In genomic region chr6:13015379-13015681, GRCh38 we compare ENCODE assay signal across 2 cellular contexts.
TF ChIP-seq lines count a peak whose summit lies in the region.

No MANE protein-coding gene starts in this region.

TF ChIP-seq in SK-N-SH, 30 proteins besides CTCF, POLR2A, EP300 and RAD21 (continued from another document):
- TF ChIP-seq REST (IDR thresholded peaks at IDR 0.05; ENCODE audit: low read depth, low read length), result no peak

TF ChIP-seq in SK-N-SH treated with all-trans-retinoic acid at 6 μM for 48 hours, 23 proteins besides CTCF, POLR2A, EP300 and RAD21 (continued from another document):
- TF ChIP-seq ZFP3 (CRISPR knock-in tag; IDR thresholded peaks at IDR 0.05) (no peak), TCF4 (CRISPR knock-in tag; IDR thresholded peaks at IDR 0.05; ENCODE audit: borderline replicate concordance) (no peak), ZNF565 (CRISPR knock-in tag; conservative IDR thresholded peaks at IDR 0.05; ENCODE audit: low read depth) (no peak), ARNTL (CRISPR knock-in tag; IDR thresholded peaks at IDR 0.05; ENCODE audit: borderline replicate concordance, low read depth) (no peak)
- TF ChIP-seq, protein P1, sequence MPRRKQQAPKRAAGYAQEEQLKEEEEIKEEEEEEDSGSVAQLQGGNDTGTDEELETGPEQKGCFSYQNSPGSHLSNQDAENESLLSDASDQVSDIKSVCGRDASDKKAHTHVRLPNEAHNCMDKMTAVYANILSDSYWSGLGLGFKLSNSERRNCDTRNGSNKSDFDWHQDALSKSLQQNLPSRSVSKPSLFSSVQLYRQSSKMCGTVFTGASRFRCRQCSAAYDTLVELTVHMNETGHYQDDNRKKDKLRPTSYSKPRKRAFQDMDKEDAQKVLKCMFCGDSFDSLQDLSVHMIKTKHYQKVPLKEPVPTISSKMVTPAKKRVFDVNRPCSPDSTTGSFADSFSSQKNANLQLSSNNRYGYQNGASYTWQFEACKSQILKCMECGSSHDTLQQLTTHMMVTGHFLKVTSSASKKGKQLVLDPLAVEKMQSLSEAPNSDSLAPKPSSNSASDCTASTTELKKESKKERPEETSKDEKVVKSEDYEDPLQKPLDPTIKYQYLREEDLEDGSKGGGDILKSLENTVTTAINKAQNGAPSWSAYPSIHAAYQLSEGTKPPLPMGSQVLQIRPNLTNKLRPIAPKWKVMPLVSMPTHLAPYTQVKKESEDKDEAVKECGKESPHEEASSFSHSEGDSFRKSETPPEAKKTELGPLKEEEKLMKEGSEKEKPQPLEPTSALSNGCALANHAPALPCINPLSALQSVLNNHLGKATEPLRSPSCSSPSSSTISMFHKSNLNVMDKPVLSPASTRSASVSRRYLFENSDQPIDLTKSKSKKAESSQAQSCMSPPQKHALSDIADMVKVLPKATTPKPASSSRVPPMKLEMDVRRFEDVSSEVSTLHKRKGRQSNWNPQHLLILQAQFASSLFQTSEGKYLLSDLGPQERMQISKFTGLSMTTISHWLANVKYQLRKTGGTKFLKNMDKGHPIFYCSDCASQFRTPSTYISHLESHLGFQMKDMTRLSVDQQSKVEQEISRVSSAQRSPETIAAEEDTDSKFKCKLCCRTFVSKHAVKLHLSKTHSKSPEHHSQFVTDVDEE (CRISPR knock-in tag; IDR thresholded peaks at IDR 0.05), result no peak
